27 cellular contexts compared by ENCODE assay signal in the genomic region with DNA sequence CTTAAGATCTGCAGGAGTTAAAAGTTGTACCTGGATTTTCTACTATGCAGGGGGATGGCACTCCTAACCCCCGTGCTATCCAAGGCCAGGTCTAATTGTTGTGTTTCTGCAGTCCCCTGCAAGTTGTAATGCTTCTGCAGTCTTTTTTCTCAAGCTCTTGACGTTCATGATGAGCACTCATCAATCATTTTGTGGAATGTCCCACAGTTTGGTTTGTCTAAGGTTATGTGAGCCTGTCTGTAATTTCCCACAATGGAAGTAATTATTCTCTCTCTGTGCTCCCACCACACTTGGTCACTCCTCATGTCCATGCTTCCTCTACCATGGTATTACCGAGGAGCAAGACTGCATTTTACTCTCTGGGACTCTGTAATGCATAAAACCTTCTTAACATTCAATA.
"Had no signal": no experiment of that assay in that cellular context is flagged by ENCODE, and none has a peak within 500 bp of the region (broad histone marks: within the 10 kb centered on the region; RNA-seq: fewer than 3 reads in every experiment).

No MANE protein-coding gene starts in this region.

- H3K36me3 ChIP-seq: esophagus squamous epithelium, gastroesophageal sphincter, heart left ventricle, left lung, lower lobe of right lung had no signal

- ATAC-seq: esophagus mucosa, gastroesophageal sphincter, heart left ventricle, left colon, left lung, left ventricle myocardium superior, lower lobe of right lung, mucosa of descending colon had no signal

- H3K27me3 ChIP-seq: dorsolateral prefrontal cortex, esophagus squamous epithelium, gastroesophageal sphincter, hepatocyte had no signal

- H3K4me1 Mint-ChIP-seq: immature natural killer cell, naive B cell had no signal

- H3K36me3 Mint-ChIP-seq: immature natural killer cell, mesothelial cell of epicardium, naive B cell had no signal

- H3K27me3 Mint-ChIP-seq: naive B cell had no signal

- H3K9me3 ChIP-seq: esophagus squamous epithelium, gastroesophageal sphincter, heart left ventricle, left lung, lower lobe of right lung, mucosa of descending colon had no signal

- H3K4me3 ChIP-seq: coronary artery, dorsolateral prefrontal cortex, esophagus squamous epithelium, gastroesophageal sphincter, heart left ventricle, hepatocyte, left lung, lower lobe of right lung, mucosa of descending colon had no signal

- H3K27ac ChIP-seq: coronary artery, dorsolateral prefrontal cortex, esophagus squamous epithelium, gastroesophageal sphincter, heart left ventricle, hepatocyte, left lung, lower lobe of right lung had no signal

- H3K4me3 Mint-ChIP-seq: immature natural killer cell, mesothelial cell of epicardium, naive B cell had no signal

- H3K79me2 ChIP-seq: hepatocyte had no signal

- H3K4me2 ChIP-seq: hepatocyte had no signal

- H3K27ac Mint-ChIP-seq: immature natural killer cell, mesothelial cell of epicardium, naive B cell had no signal

- DNase-seq: dermis blood vessel endothelial cell; dorsolateral prefrontal cortex; effector CD4-positive, alpha-beta T cell; effector memory CD4-positive, alpha-beta T cell; esophagus squamous epithelium; foreskin fibroblast; heart left ventricle; hypothalamus; immature natural killer cell; islet precursor cell; kidney; kidney glomerular epithelial cell; left colon; left lung; left ventricle myocardium superior; lower lobe of right lung; mesenchymal stem cell; mucosa of descending colon; naive B cell had no signal

- FAIRE-seq: colon, endothelial cell of umbilical vein, frontal cortex, kidney had no signal

- H3K9me3 Mint-ChIP-seq: mesothelial cell of epicardium had no signal

- H3K4me1 ChIP-seq: esophagus squamous epithelium, gastroesophageal sphincter, lower lobe of right lung had no signal

- H2AFZ ChIP-seq: hepatocyte had no signal
